In genomic region chr22:50525104-50525958, GRCh38 we compare ENCODE assay signal across 1 cellular context.
TF ChIP-seq lines count a peak whose summit lies in the region.

Gene SCO2 (minus strand): TSS chr22:50525598. CDS start chr22:50524411, 1,187 bp downstream.

TF ChIP-seq in HepG2, 621 proteins besides CTCF, POLR2A, EP300 and RAD21 (continued from another document and continues in another):
- TF ChIP-seq HOXA3 (CRISPR knock-in tag; IDR thresholded peaks at IDR 0.05) (peak; percentile 72; the same call in 1 of the 2 replicates), ZNF598 (CRISPR knock-in tag; IDR thresholded peaks at IDR 0.05; ENCODE audit: borderline replicate concordance) (peak; percentile 91), ZNF567 (CRISPR knock-in tag; IDR thresholded peaks at IDR 0.05; ENCODE audit: borderline replicate concordance) (peak; percentile 98), PAXIP1 (CRISPR knock-in tag; conservative IDR thresholded peaks at IDR 0.05) (peak; percentile 6), NCOA1 (CRISPR knock-in tag; IDR thresholded peaks at IDR 0.05) (peak; percentile 52), CHD2 (IDR thresholded peaks at IDR 0.05; ENCODE audit: low read depth, low read length) (peak; percentile 77), GATAD1 (CRISPR knock-in tag; IDR thresholded peaks at IDR 0.05) (peak; percentile 78), THAP11 (CRISPR knock-in tag; IDR thresholded peaks at IDR 0.05) (peak; percentile 74), ZNF382 (CRISPR knock-in tag; IDR thresholded peaks at IDR 0.05; ENCODE audit: borderline replicate concordance) (no peak), CAMTA2 (CRISPR knock-in tag; IDR thresholded peaks at IDR 0.05; ENCODE audit: borderline replicate concordance) (peak; percentile 62; the same call in 1 of the 2 replicates), ZNF12 (CRISPR knock-in tag; IDR thresholded peaks at IDR 0.05) (peak; percentile 74; the same call in 1 of the 2 replicates), HMGA1 (CRISPR knock-in tag; conservative IDR thresholded peaks at IDR 0.05) (no peak), CSRNP1 (CRISPR knock-in tag; IDR thresholded peaks at IDR 0.05) (no peak; the same call in none of the 2 replicates), AHR (CRISPR knock-in tag; IDR thresholded peaks at IDR 0.05) (0 out of 2 replicates have a peak, but pooled peaks have one; percentile 61), ZFY (CRISPR knock-in tag; IDR thresholded peaks at IDR 0.05) (peak; percentile 60), ELF1 (CRISPR knock-in tag; IDR thresholded peaks at IDR 0.05) (peak; percentile 58), NFAT5 (CRISPR knock-in tag; IDR thresholded peaks at IDR 0.05) (no peak; the same call in 1 of the 2 replicates), RAD51 (IDR thresholded peaks at IDR 0.05; ENCODE audit: borderline replicate concordance) (peak; percentile 96), ELF4 (CRISPR knock-in tag; IDR thresholded peaks at IDR 0.05; ENCODE audit: borderline replicate concordance) (peak; percentile 81; the same call in 1 of the 2 replicates), SRSF1 (optimal IDR thresholded peaks at IDR 0.05; ENCODE audit: low read depth, low read length) (peak; percentile 8), MAX (IDR thresholded peaks at IDR 0.05) (peak; percentile 90), TGIF2 (CRISPR knock-in tag; IDR thresholded peaks at IDR 0.05) (peak; percentile 82), ZNF616 (CRISPR knock-in tag; IDR thresholded peaks at IDR 0.05; ENCODE audit: low read depth) (peak; percentile 56; the same call in 1 of the 2 replicates), ZNF530 (CRISPR knock-in tag; IDR thresholded peaks at IDR 0.05; ENCODE audit: low read depth) (no peak), ZBTB7B (CRISPR knock-in tag; IDR thresholded peaks at IDR 0.05) (peak; percentile 49), TEAD3 (CRISPR knock-in tag; optimal IDR thresholded peaks at IDR 0.05; ENCODE audit: borderline replicate concordance) (peak; percentile 65), FOXO1 (CRISPR knock-in tag; IDR thresholded peaks at IDR 0.05) (0 out of 2 replicates have a peak, but pooled peaks have one; percentile 16), ZFP36 (IDR thresholded peaks at IDR 0.05; ENCODE audit: borderline replicate concordance, low read depth, low read length, partially characterized antibody) (no peak), RXRB (CRISPR knock-in tag; IDR thresholded peaks at IDR 0.05; ENCODE audit: borderline replicate concordance) (peak; percentile 39; the same call in 1 of the 2 replicates), PRPF4 (IDR thresholded peaks at IDR 0.05; ENCODE audit: low read depth, low read length, poor library complexity, severe bottlenecking) (no peak), KIAA2018 (CRISPR knock-in tag; IDR thresholded peaks at IDR 0.05; ENCODE audit: borderline replicate concordance) (peak; percentile 63; the same call in 1 of the 2 replicates), ATF2 (CRISPR knock-in tag; IDR thresholded peaks at IDR 0.05) (peak; percentile 59; the same call in 1 of the 2 replicates), ZNF570 (CRISPR knock-in tag; IDR thresholded peaks at IDR 0.05; ENCODE audit: borderline replicate concordance) (no peak), TFE3 (CRISPR knock-in tag; IDR thresholded peaks at IDR 0.05) (peak; percentile 84), SMC3 (IDR thresholded peaks at IDR 0.05; ENCODE audit: low read length) (no peak), TBP (CRISPR knock-in tag; IDR thresholded peaks at IDR 0.05) (no peak), ZNF331 (CRISPR knock-in tag; IDR thresholded peaks at IDR 0.05) (peak; percentile 37; the same call in 1 of the 2 replicates), TRIM24 (CRISPR knock-in tag; IDR thresholded peaks at IDR 0.05) (no peak)
